In genomic region chr4:138555107-138555506, GRCh38 we compare ENCODE assay signal across 24 cellular contexts.
A peak's percentile ranks its signal among the peaks of the same experiment; 100 is the strongest.
DNase-seq lines count a peak whose midpoint lies in the region; ATAC-seq and TF ChIP-seq lines count a peak whose summit lies in the region.
"Had no signal": no experiment of that assay in that cellular context is flagged by ENCODE, and none has a peak within 500 bp of the region (broad histone marks: within the 10 kb centered on the region; RNA-seq: fewer than 3 reads in every experiment).

No MANE protein-coding gene starts in this region.

- H3K4me3 Mint-ChIP-seq in natural killer cell treated with Interleukin-12 subunit alpha and Interleukin-12 subunit beta and Interleukin-15 and Interleukin-18, amount 100 ng/mL, for 72 hours, result no peak overlapping the region
- H3K4me3 Mint-ChIP-seq in stimulated activated memory B cell treated with anti-CD40 and anti-IgM and Interleukin-4, amounts not matched to agents 10 μg/mL and 1 μg/mL and 100 μg/mL, for 72 hours, result no peak overlapping the region
- H3K4me3 Mint-ChIP-seq: CD4-positive, alpha-beta T cell; dendritic cell treated with granulocyte-macrophage colony-stimulating factor and Interleukin-4, amounts not matched to agents 40 ng/mL and 50 ng/mL, for 4 days; immature natural killer cell; stimulated activated naive CD8-positive, alpha-beta T cell treated with anti-CD3 and anti-CD28 coated beads, Interleukin-15, Interleukin-2, amounts not matched to agents 100 ng/mL and 50 ng/mL, for 24 hours; T-helper 2 cell treated with Interferon-gamma antibody and Interleukin-4, amounts not matched to agents 5 μg/mL and 100 μg/mL, for 36 hours had no signal

- peaks cover 8% of the 10 kb centered on the region for H3K9me3 Mint-ChIP-seq in natural killer cell treated with Interleukin-12 subunit alpha and Interleukin-12 subunit beta and Interleukin-15 and Interleukin-18, amount 100 ng/mL, for 72 hours
- H3K9me3 Mint-ChIP-seq in stimulated activated memory B cell treated with anti-CD40 and anti-IgM and Interleukin-4, amounts not matched to agents 10 μg/mL and 1 μg/mL and 100 μg/mL, for 72 hours, result peaks cover 3% of the 10 kb centered on the region
- H3K9me3 Mint-ChIP-seq: CD4-positive, alpha-beta T cell; dendritic cell treated with granulocyte-macrophage colony-stimulating factor and Interleukin-4, amounts not matched to agents 40 ng/mL and 50 ng/mL, for 4 days had no signal

- 0 out of 2 replicates have a peak, but pooled peaks have one; percentile 5 for TF ChIP-seq CTCF in WERI-Rb-1 (IDR thresholded peaks at IDR 0.05; ENCODE audit: low read depth, low read length)
- no peak for TF ChIP-seq CTCF in right lobe of liver (IDR thresholded peaks at IDR 0.05)

- no peaks in the 10 kb centered on the region for H3K36me3 ChIP-seq in WERI-Rb-1
- no peaks in the 10 kb centered on the region for H3K36me3 ChIP-seq in right lobe of liver
- H3K36me3 ChIP-seq: thoracic aorta had no signal

- H3K4me3 ChIP-seq in WERI-Rb-1 (ENCODE audit: low read depth, low read length) (no peak overlapping the region), right lobe of liver (no peak overlapping the region)
- H3K4me3 ChIP-seq: psoas muscle, thoracic aorta had no signal

- no peaks in the 10 kb centered on the region for H3K36me3 Mint-ChIP-seq in natural killer cell treated with Interleukin-12 subunit alpha and Interleukin-12 subunit beta and Interleukin-15 and Interleukin-18, amount 100 ng/mL, for 72 hours
- no peaks in the 10 kb centered on the region for H3K36me3 Mint-ChIP-seq in stimulated activated memory B cell treated with anti-CD40 and anti-IgM and Interleukin-4, amounts not matched to agents 10 μg/mL and 1 μg/mL and 100 μg/mL, for 72 hours
- H3K36me3 Mint-ChIP-seq: immature natural killer cell had no signal

- TF ChIP-seq POLR2A in right lobe of liver (IDR thresholded peaks at IDR 0.05), result no peak

- H3K27me3 ChIP-seq in WERI-Rb-1 (ENCODE audit: insufficient read depth, low read depth, severe bottlenecking) (no peaks in the 10 kb centered on the region), right lobe of liver (no peaks in the 10 kb centered on the region)

- H3K27ac ChIP-seq in WERI-Rb-1 (no peak overlapping the region), right lobe of liver (no peak overlapping the region)
- H3K27ac ChIP-seq: 22Rv1, psoas muscle, RWPE1, thoracic aorta had no signal

- WGBS in right lobe of liver (ENCODE audit: insufficient coverage, low coverage, low lambda C conversion rate, missing lambda C conversion rate), result 88% methylated on average over 5 of the region's 5 CpGs

- H3K27me3 Mint-ChIP-seq in natural killer cell treated with Interleukin-12 subunit alpha and Interleukin-12 subunit beta and Interleukin-15 and Interleukin-18, amount 100 ng/mL, for 72 hours, result no peaks in the 10 kb centered on the region
- no peaks in the 10 kb centered on the region for H3K27me3 Mint-ChIP-seq in stimulated activated memory B cell treated with anti-CD40 and anti-IgM and Interleukin-4, amounts not matched to agents 10 μg/mL and 1 μg/mL and 100 μg/mL, for 72 hours
- H3K27me3 Mint-ChIP-seq: CD4-positive, alpha-beta T cell; stimulated activated naive CD8-positive, alpha-beta T cell treated with anti-CD3 and anti-CD28 coated beads, Interleukin-15, Interleukin-2, amounts not matched to agents 100 ng/mL and 50 ng/mL, for 24 hours had no signal

- ATAC-seq in HG03175 (IDR thresholded peaks at IDR 0.05; ENCODE audit: unreplicated experiment) (peak; percentile 4), right lobe of liver (no peak)
- no peak for ATAC-seq in natural killer cell treated with Interleukin-12 subunit alpha and Interleukin-12 subunit beta and Interleukin-15 and Interleukin-18, amount 100 ng/mL, for 72 hours
- no peak for ATAC-seq in stimulated activated memory B cell treated with anti-CD40 and anti-IgM and Interleukin-4, amounts not matched to agents 10 μg/mL and 1 μg/mL and 100 μg/mL, for 72 hours
- ATAC-seq: psoas muscle had no signal

- intact Hi-C loops in posterior vena cava (cut with DNase I) (no loop called here), right lobe of liver (cut with DNase I) (no loop called here)

- peaks cover 2% of the 10 kb centered on the region for H3K9me3 ChIP-seq in WERI-Rb-1 (ENCODE audit: severe bottlenecking)
- no peaks in the 10 kb centered on the region for H3K9me3 ChIP-seq in right lobe of liver
- H3K9me3 ChIP-seq: psoas muscle, thoracic aorta had no signal

- no peak overlapping the region for H3K27ac Mint-ChIP-seq in natural killer cell treated with Interleukin-12 subunit alpha and Interleukin-12 subunit beta and Interleukin-15 and Interleukin-18, amount 100 ng/mL, for 72 hours
- H3K27ac Mint-ChIP-seq in stimulated activated memory B cell treated with anti-CD40 and anti-IgM and Interleukin-4, amounts not matched to agents 10 μg/mL and 1 μg/mL and 100 μg/mL, for 72 hours, result no peak overlapping the region
- H3K27ac Mint-ChIP-seq: CD4-positive, alpha-beta T cell; dendritic cell treated with granulocyte-macrophage colony-stimulating factor and Interleukin-4, amounts not matched to agents 40 ng/mL and 50 ng/mL, for 4 days; immature natural killer cell; stimulated activated naive CD8-positive, alpha-beta T cell treated with anti-CD3 and anti-CD28 coated beads, Interleukin-15, Interleukin-2, amounts not matched to agents 100 ng/mL and 50 ng/mL, for 24 hours; T-helper 2 cell treated with Interferon-gamma antibody and Interleukin-4, amounts not matched to agents 5 μg/mL and 100 μg/mL, for 36 hours had no signal

- DNase-seq in DMS 273 (lab: John Stamatoyannopoulos, UW; ENCODE audit: unreplicated experiment) (peak; percentile 15), DMS 273 treated with DMSO at 0.1 percent for 48 hours (lab: John Stamatoyannopoulos, UW) (no peak), WERI-Rb-1 (peak; percentile 17), posterior vena cava (ENCODE audit: low spot score) (peak; percentile 59), right lobe of liver (no peak)
- DNase-seq in natural killer cell treated with Interleukin-12 subunit alpha and Interleukin-12 subunit beta and Interleukin-15 and Interleukin-18, amount 100 ng/mL, for 72 hours (ENCODE audit: low spot score), result no peak
- DNase-seq: activated CD4-positive, alpha-beta T cell treated with anti-CD3 and anti-CD28 coated beads for 4 hours; activated CD8-positive, alpha-beta memory T cell treated with anti-CD3 and anti-CD28 coated beads for 24 hours; activated gamma-delta T cell; CD4-positive, alpha-beta T cell; central memory CD4-positive, alpha-beta T cell; hippocampal formation; immature natural killer cell; mesenchymal stem cell; NCI-H1694; psoas muscle had no signal

- H3K4me1 Mint-ChIP-seq in natural killer cell treated with Interleukin-12 subunit alpha and Interleukin-12 subunit beta and Interleukin-15 and Interleukin-18, amount 100 ng/mL, for 72 hours (ENCODE audit: low read depth in 2 of 2), result peaks cover 0 to 4% of the 10 kb centered on the region in 2 donors
- no peaks in the 10 kb centered on the region for H3K4me1 Mint-ChIP-seq in stimulated activated memory B cell treated with anti-CD40 and anti-IgM and Interleukin-4, amounts not matched to agents 10 μg/mL and 1 μg/mL and 100 μg/mL, for 72 hours
- H3K4me1 Mint-ChIP-seq: immature natural killer cell had no signal

- H3K4me1 ChIP-seq in right lobe of liver, result no peaks in the 10 kb centered on the region
- H3K4me1 ChIP-seq: psoas muscle had no signal

Comparison
In these comparisons a context has a peak if more than half of its experiments do, and no peak if none do; other contexts are left out.
1. DNase-seq: peak in DMS 273 (single experiment), WERI-Rb-1 (single experiment) and posterior vena cava (single experiment); none in DMS 273 treated with DMSO at 0.1 percent for 48 hours (single experiment), natural killer cell treated with Interleukin-12 subunit alpha and Interleukin-12 subunit beta and Interleukin-15 and Interleukin-18, amount 100 ng/mL, for 72 hours (single experiment) and right lobe of liver (0 of 3).